Comparison of ENCODE assay signal across 15 cellular contexts in genomic region chr5:55551298-55551846, GRCh38.
"Had no signal": no experiment of that assay in that cellular context is flagged by ENCODE, and none has a peak within 500 bp of the region (broad histone marks: within the 10 kb centered on the region; RNA-seq: fewer than 3 reads in every experiment).

No MANE protein-coding gene starts in this region.

- H3K9me3 ChIP-seq: lower lobe of right lung, stomach, uterus had no signal

- H3K4me1 ChIP-seq: uterus had no signal

- H3K4me3 ChIP-seq: lower lobe of right lung, stomach, uterus had no signal

- H3K36me3 ChIP-seq: lower lobe of right lung, stomach, uterus had no signal

- H3K27me3 ChIP-seq: stomach, uterus had no signal

- ATAC-seq: activated naive CD4-positive, alpha-beta T cell treated with anti-CD3 and anti-CD28 coated beads, Interleukin-2, amount 50 U/mL, for 72 hours; activated T-cell treated with anti-CD3 and anti-CD28 coated beads, Interleukin-2, amount 50 U/mL, for 4 hours; lower lobe of right lung had no signal

- H3K27ac ChIP-seq: lower lobe of right lung, stomach, uterus had no signal

- DNase-seq: activated CD4-positive, alpha-beta memory T cell treated with anti-CD3 and anti-CD28 coated beads for 36 hours; activated CD4-positive, alpha-beta T cell treated with anti-CD3 and anti-CD28 coated beads for 1 hour; activated effector memory CD4-positive, alpha-beta T cell treated with anti-CD3 and anti-CD28 coated beads, Interleukin-2, amount 50 U/mL, for 16 hours; activated T-cell treated with anti-CD3 and anti-CD28 coated beads, Interleukin-2, amount 50 U/mL, for 4 hours; amniotic stem cell; cerebellar nuclear complex; erythroblast; hypothalamus; lower lobe of right lung; midbrain; stimulated activated CD4-positive, alpha-beta T cell treated with anti-CD3 and anti-CD28 coated beads, Interleukin-15, amount 100 ng/mL, for 24 hours; stimulated activated CD4-positive, alpha-beta T cell treated with anti-CD3 and anti-CD28 coated beads, Interleukin-4, amount 100 ng/mL, for 24 hours; stomach; uterus had no signal
